In genomic region chr5:159548517-159548916, GRCh38 we compare ENCODE assay signal across 17 cellular contexts.
"Had no signal": no experiment of that assay in that cellular context is flagged by ENCODE, and none has a peak within 500 bp of the region (broad histone marks: within the 10 kb centered on the region; RNA-seq: fewer than 3 reads in every experiment).

No MANE protein-coding gene starts in this region.

- H3K4me1 ChIP-seq: left ventricle myocardium inferior, prostate gland had no signal

- H3K27me3 ChIP-seq: hepatocyte, tibial artery had no signal

- ATAC-seq: activated T-cell treated with anti-CD3 and anti-CD28 coated beads, Interleukin-2, amount 50 U/mL, for 4 hours; natural killer cell; right cardiac atrium had no signal

- DNase-seq: activated CD4-positive, alpha-beta T cell treated with anti-CD3 and anti-CD28 coated beads, Interleukin-2, amount 50 U/mL, for 4 hours; activated CD8-positive, alpha-beta memory T cell treated with anti-CD3 and anti-CD28 coated beads, Interleukin-2, amount 50 U/mL, for 48 hours; activated naive CD4-positive, alpha-beta T cell treated with anti-CD3 and anti-CD28 coated beads for 36 hours; activated naive CD8-positive, alpha-beta T cell treated with anti-CD3 and anti-CD28 coated beads, Interleukin-2, amount 10 ng/mL, durations not matched to agents 7 days and 5 days; activated T-cell treated with anti-CD3 and anti-CD28 coated beads, Interleukin-2, amount 50 U/mL, for 4 hours; cerebellar nuclear complex; cortex of kidney; glutamatergic neuron; left ventricle myocardium inferior; natural killer cell; right cardiac atrium; stimulated activated CD4-positive, alpha-beta T cell treated with anti-CD3 and anti-CD28 coated beads, Interleukin-12 subunit alpha, Interleukin-12 subunit beta, amount 100 ng/mL, for 4 hours; stimulated activated CD4-positive, alpha-beta T cell treated with anti-CD3 and anti-CD28 coated beads, Interleukin-4, amount 100 ng/mL, for 4 hours; substantia nigra; tibial artery had no signal

- H3K4me3 ChIP-seq: hepatocyte, left ventricle myocardium inferior, prostate gland, tibial artery had no signal

- H3K9me3 ChIP-seq: prostate gland, tibial artery had no signal

- H3K36me3 ChIP-seq: left ventricle myocardium inferior, prostate gland, tibial artery had no signal
